Comparison of ENCODE assay signal across 1 cellular context in genomic region chr6:40626886-40627285, GRCh38.
TF ChIP-seq lines count a peak whose summit lies in the region.

No MANE protein-coding gene starts in this region.

TF ChIP-seq in HepG2, 621 proteins besides CTCF, POLR2A, EP300 and RAD21:
- TF ChIP-seq IRX3 (CRISPR knock-in tag; IDR thresholded peaks at IDR 0.05; ENCODE audit: borderline replicate concordance, low read depth) = no peak
- TF ChIP-seq MNT (IDR thresholded peaks at IDR 0.05) = peak; percentile 83
- TF ChIP-seq TBL1XR1 (IDR thresholded peaks at IDR 0.05; ENCODE audit: borderline replicate concordance, low read length, partially characterized antibody) = no peak
- no peak for TF ChIP-seq BORCS8-MEF2B (CRISPR knock-in tag; IDR thresholded peaks at IDR 0.05)
- no peak for TF ChIP-seq KDM5A (IDR thresholded peaks at IDR 0.05; ENCODE audit: borderline replicate concordance, low read length)
TF ChIP-seq in HepG2: peak in this region for 1.
